In the genomic region with DNA sequence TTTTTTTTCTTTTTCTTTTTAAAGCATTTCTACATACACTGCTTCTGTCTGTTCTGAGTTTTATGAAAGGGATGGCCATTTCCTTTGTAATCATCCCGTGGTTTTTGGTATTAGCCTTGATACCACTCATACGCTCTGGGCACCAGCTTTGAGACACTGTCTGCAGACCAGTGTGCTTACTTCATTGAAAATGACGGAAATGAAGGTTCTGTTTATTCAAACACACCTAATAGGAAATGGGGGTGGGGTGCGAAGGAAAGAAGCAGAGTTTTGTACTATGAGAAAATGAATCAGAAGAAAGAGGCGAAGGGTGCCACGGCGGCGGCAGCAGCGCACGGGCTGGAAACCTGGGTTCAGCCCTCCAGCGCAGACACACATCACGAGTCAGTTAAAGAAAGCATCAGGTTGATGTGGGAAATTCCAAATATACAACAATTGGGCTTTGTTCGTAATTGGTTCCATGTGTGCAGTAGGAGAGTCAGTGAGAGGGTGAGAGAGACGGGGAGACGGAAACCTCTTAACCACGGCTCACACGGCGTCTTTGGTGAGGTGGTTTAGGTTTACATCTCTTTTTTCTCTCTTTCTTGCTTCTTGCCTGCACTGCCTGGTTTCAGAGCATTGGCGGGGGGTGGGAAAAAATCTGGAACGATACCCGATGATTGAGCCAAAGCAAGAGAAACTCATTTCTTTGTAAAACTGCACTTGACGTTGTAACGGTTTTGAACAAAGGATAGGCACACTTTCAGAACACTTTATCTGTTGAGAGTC, we compare ENCODE assay signal across 8 cellular contexts.
DNase-seq lines count a peak whose midpoint lies in the region; ATAC-seq and TF ChIP-seq lines count a peak whose summit lies in the region.

No MANE protein-coding gene starts in this region.

- no peaks in the 10 kb centered on the region for H3K9me2 ChIP-seq in Karpas-422 (replicated peaks; ENCODE audit: insufficient read depth, low read length)

- H3K4me1 Mint-ChIP-seq in CD8-positive, alpha-beta T cell (ENCODE audit: low read depth) = peaks cover 45% of the 10 kb centered on the region

- no peak overlapping the region for H3K4me2 ChIP-seq in Karpas-422 (ENCODE audit: low read depth, low read length, poor library complexity, severe bottlenecking)

- H3K4me3 ChIP-seq in CD8-positive, alpha-beta T cell (ENCODE audit: low read depth, low read length) = peak overlapping the region; percentile 42
- H3K4me3 ChIP-seq in vagina = peak overlapping the region; percentile 22 to 35
- H3K4me3 ChIP-seq in Karpas-422 (ENCODE audit: low read length) = no peak overlapping the region

- peak overlapping the region; percentile 91 for H3K27ac Mint-ChIP-seq in CD8-positive, alpha-beta T cell

- TF ChIP-seq CTCF in CD8-positive, alpha-beta T cell (IDR thresholded peaks at IDR 0.05) = no peak
- no peak for TF ChIP-seq CTCF in vagina (IDR thresholded peaks at IDR 0.05)

- peak; percentile 27 to 84 (median 58) for DNase-seq in CD8-positive, alpha-beta T cell
- DNase-seq in activated CD4-positive, alpha-beta T cell treated with anti-CD3 and anti-CD28 coated beads, Interleukin-2, amount 50 U/mL, for 4 hours = peak; percentile 79 to 83
- peak; percentile 45 for DNase-seq in effector CD8-positive, alpha-beta T cell (lab: John Stamatoyannopoulos, UW)
- DNase-seq in retina (peak; percentile 60), vagina (ENCODE audit: extremely low spot score in 2 of 2) (no peak), Karpas-422 (no peak)

- H3K27ac ChIP-seq in CD8-positive, alpha-beta T cell (ENCODE audit: low read depth, low read length) = peak overlapping the region; percentile 23
- H3K27ac ChIP-seq in vagina (peak overlapping the region; percentile 53), Karpas-422 (ENCODE audit: low read length) (no peak overlapping the region)

- POLR2A ChIA-PET in CD8-positive, alpha-beta T cell (lab: Charles Lee) = no interaction called here

- no peaks in the 10 kb centered on the region for H3K36me3 Mint-ChIP-seq in CD8-positive, alpha-beta T cell

- H4K20me1 ChIP-seq in Karpas-422 (ENCODE audit: insufficient read depth, low read depth, low read length) = no peaks in the 10 kb centered on the region

- CTCF ChIA-PET in CD8-positive, alpha-beta T cell (lab: Charles Lee) = interaction anchor here (1.1 kb wide), 1 partner anchor 17 kb away, joined by 4 read pairs; no protein-coding TSS in a partner anchor

- no peaks in the 10 kb centered on the region for H3K27me3 ChIP-seq in CD8-positive, alpha-beta T cell (ENCODE audit: insufficient read depth, low read length)
- H3K27me3 ChIP-seq in vagina (no peaks in the 10 kb centered on the region), Karpas-422 (ENCODE audit: low read length) (no peaks in the 10 kb centered on the region)

- peak overlapping the region; percentile 84 for H3K4me3 Mint-ChIP-seq in CD8-positive, alpha-beta T cell

- H3K9me3 ChIP-seq in CD8-positive, alpha-beta T cell (ENCODE audit: low read length) = no peaks in the 10 kb centered on the region
- no peaks in the 10 kb centered on the region for H3K9me3 ChIP-seq in vagina
- H3K9me3 ChIP-seq in Karpas-422 (ENCODE audit: low read length) = no peaks in the 10 kb centered on the region

- H2AFZ ChIP-seq in Karpas-422 (ENCODE audit: low read length) = no peak overlapping the region

- peak in 1 of 2 donors; percentile 24 for TF ChIP-seq POLR2A in vagina (IDR thresholded peaks at IDR 0.05)

- no peaks in the 10 kb centered on the region for H3K79me2 ChIP-seq in Karpas-422 (ENCODE audit: low read length)

- intact Hi-C loops in CD8-positive, alpha-beta T cell (cut with DNase I, micrococcal nuclease) = loop anchor here (2.0 to 10.0 kb wide), 4 partner anchors 23 to 223 kb away; no protein-coding TSS in a partner anchor
- intact Hi-C loops in vagina (cut with DNase I) = no loop called here

- no peaks in the 10 kb centered on the region for H3K36me3 ChIP-seq in CD8-positive, alpha-beta T cell (ENCODE audit: insufficient read depth, low read length)
- H3K36me3 ChIP-seq in vagina (no peaks in the 10 kb centered on the region), Karpas-422 (ENCODE audit: insufficient read depth, low read length) (no peaks in the 10 kb centered on the region)

- peaks cover 34% of the 10 kb centered on the region for H3K4me1 ChIP-seq in CD8-positive, alpha-beta T cell (ENCODE audit: insufficient read depth, low read length)
- H3K4me1 ChIP-seq in vagina (peaks cover 7% of the 10 kb centered on the region), Karpas-422 (ENCODE audit: low read length) (no peaks in the 10 kb centered on the region)

- no peaks in the 10 kb centered on the region for H3K27me3 Mint-ChIP-seq in CD8-positive, alpha-beta T cell (ENCODE audit: low read depth)

- ATAC-seq in CD8-positive, alpha-beta T cell = peak; percentile 84
- ATAC-seq in HG02885 (IDR thresholded peaks at IDR 0.05; ENCODE audit: poor library complexity, unreplicated experiment) = peak; percentile 62
- ATAC-seq in HG03469 (IDR thresholded peaks at IDR 0.05; ENCODE audit: unreplicated experiment) = no peak

- no peak overlapping the region for H3K9ac ChIP-seq in Karpas-422 (ENCODE audit: low read length)

- H3K9me3 Mint-ChIP-seq in CD8-positive, alpha-beta T cell = no peaks in the 10 kb centered on the region

Comparison
In these comparisons a context has a peak if more than half of its experiments do, and no peak if none do; other contexts are left out.
1. DNase-seq: peak in CD8-positive, alpha-beta T cell (7 of 7), activated CD4-positive, alpha-beta T cell treated with anti-CD3 and anti-CD28 coated beads, Interleukin-2, amount 50 U/mL, for 4 hours (2 of 2), effector CD8-positive, alpha-beta T cell (single experiment) and retina (single experiment); none in vagina (0 of 2) and Karpas-422 (single experiment).